Comparison of ENCODE assay signal across 24 cellular contexts in genomic region chr11:31689559-31689958, GRCh38.
"Had no signal": no experiment of that assay in that cellular context is flagged by ENCODE, and none has a peak within 500 bp of the region (broad histone marks: within the 10 kb centered on the region; RNA-seq: fewer than 3 reads in every experiment).

No MANE protein-coding gene starts in this region.

- H2AFZ ChIP-seq: neural progenitor cell, parathyroid adenoma had no signal

- H3K4me3 ChIP-seq: left lung, lower lobe of right lung, neural progenitor cell, psoas muscle, right atrium auricular region, smooth muscle cell, tibial nerve had no signal

- H3K9ac ChIP-seq: neural progenitor cell, parathyroid adenoma had no signal

- H3K4me1 ChIP-seq: lower lobe of right lung, neural progenitor cell, parathyroid adenoma, psoas muscle, right atrium auricular region, tibial nerve had no signal

- DNase-seq: activated CD4-positive, alpha-beta memory T cell treated with anti-CD3 and anti-CD28 coated beads for 36 hours; activated CD4-positive, alpha-beta T cell treated with anti-CD3 and anti-CD28 coated beads for 48 hours; activated T-cell treated with anti-CD3 and anti-CD28 coated beads, Interleukin-2, amount 50 U/mL, for 48 hours; dermis blood vessel endothelial cell; effector CD4-positive, alpha-beta T cell; left lung; lower lobe of right lung; mesenchymal stem cell; natural killer cell; occipital lobe; psoas muscle; stimulated activated naive CD4-positive, alpha-beta T cell treated with Interleukin-2 at 50 U/mL for 16 hours; T1000; WERI-Rb-1 had no signal

- H3K36me3 ChIP-seq: left lung, lower lobe of right lung, neural progenitor cell, right atrium auricular region, WERI-Rb-1 had no signal

- FAIRE-seq: bronchial epithelial cell, colon, frontal cortex had no signal

- H3K9me3 ChIP-seq: lower lobe of right lung, psoas muscle, right atrium auricular region had no signal

- H3K27me3 ChIP-seq: left lung, neural progenitor cell, right atrium auricular region, tibial nerve had no signal

- H3K4me2 ChIP-seq: neural progenitor cell, smooth muscle cell had no signal

- H3K27ac ChIP-seq: epithelial cell of prostate, left lung, lower lobe of right lung, neural progenitor cell, parathyroid adenoma, psoas muscle, right atrium auricular region, tibial nerve, WERI-Rb-1 had no signal

- H3K79me2 ChIP-seq: parathyroid adenoma had no signal

- ATAC-seq: activated CD4-positive, CD25-positive, alpha-beta regulatory T cell treated with anti-CD3 and anti-CD28 coated beads, Interleukin-2, amount 50 U/mL, for 24 hours; left lung; lower lobe of right lung; natural killer cell; psoas muscle had no signal
